Comparison of ENCODE assay signal across 2 cellular contexts in the genomic region with DNA sequence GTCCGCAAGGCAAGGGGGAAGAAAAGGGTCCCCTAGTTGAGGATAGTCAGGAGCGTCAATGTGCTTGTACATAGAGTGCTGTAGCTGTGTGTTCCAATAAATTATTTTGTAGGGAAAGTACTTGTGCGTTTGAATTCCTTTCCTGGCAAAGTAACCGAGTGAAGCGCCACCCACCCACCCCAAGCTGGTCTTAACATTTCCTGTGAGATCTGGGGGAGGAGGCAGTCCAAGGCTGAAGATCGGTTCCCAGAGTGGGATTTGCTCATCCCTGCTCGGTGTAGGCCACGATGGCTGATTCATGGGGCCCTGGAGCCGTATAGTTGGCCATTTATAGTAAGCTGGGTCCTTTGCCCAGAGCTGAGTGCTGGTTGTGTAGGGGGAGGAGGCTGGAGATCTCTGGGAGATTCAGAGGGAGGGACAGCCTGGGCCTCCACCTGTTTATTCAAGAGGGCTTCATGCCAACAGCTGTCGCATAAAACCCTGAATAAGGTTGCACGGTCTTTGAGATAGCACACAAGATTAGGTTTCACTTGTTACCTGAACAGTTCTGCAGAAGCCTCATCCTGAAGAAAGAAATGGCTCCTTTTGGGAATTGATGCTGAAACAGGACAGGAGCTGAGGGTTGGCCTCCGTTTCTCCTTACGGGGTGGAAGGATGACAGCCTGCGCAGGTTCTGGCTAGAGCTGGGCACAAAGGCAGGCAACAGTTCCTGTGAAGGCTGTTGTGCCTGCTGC.
TF ChIP-seq lines count a peak whose summit lies in the region.

No MANE protein-coding gene starts in this region.

TF ChIP-seq in HCT116, 20 proteins besides CTCF, POLR2A, EP300 and RAD21:
- TF ChIP-seq JUND (IDR thresholded peaks at IDR 0.05) (no peak), POLR2AphosphoS5 (IDR thresholded peaks at IDR 0.05; ENCODE audit: low read depth, low read length) (peak; percentile 89; the same call in 1 of the 2 replicates), SRF (IDR thresholded peaks at IDR 0.05; ENCODE audit: low read depth) (no peak)
TF ChIP-seq in HCT116: peak in this region for 1.

TF ChIP-seq in SK-N-SH, 30 proteins besides CTCF, POLR2A, EP300 and RAD21:
- TF ChIP-seq POLR2AphosphoS5 (IDR thresholded peaks at IDR 0.05; ENCODE audit: low read depth, low read length): peak; percentile 88
- peak; percentile 6; the same call in 1 of the 2 replicates for TF ChIP-seq JUND (IDR thresholded peaks at IDR 0.05)
- TF ChIP-seq, protein P1, sequence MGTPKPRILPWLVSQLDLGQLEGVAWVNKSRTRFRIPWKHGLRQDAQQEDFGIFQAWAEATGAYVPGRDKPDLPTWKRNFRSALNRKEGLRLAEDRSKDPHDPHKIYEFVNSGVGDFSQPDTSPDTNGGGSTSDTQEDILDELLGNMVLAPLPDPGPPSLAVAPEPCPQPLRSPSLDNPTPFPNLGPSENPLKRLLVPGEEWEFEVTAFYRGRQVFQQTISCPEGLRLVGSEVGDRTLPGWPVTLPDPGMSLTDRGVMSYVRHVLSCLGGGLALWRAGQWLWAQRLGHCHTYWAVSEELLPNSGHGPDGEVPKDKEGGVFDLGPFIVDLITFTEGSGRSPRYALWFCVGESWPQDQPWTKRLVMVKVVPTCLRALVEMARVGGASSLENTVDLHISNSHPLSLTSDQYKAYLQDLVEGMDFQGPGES (IDR thresholded peaks at IDR 0.05; ENCODE audit: low read depth, low read length): no peak
